In genomic region chr1:15700510-15700909, GRCh38 we compare ENCODE assay signal across 18 cellular contexts. TPM values are rescaled to one million over a fixed set of nuclear protein-coding genes. Genes with fewer than 3 reads are reported as not detected.
DNase-seq lines count a peak whose midpoint lies in the region; ATAC-seq and TF ChIP-seq lines count a peak whose summit lies in the region.
"Had no signal": no experiment of that assay in that cellular context is flagged by ENCODE, and none has a peak within 500 bp of the region (broad histone marks: within the 10 kb centered on the region; RNA-seq: fewer than 3 reads in every experiment).

No MANE protein-coding gene starts in this region.

- H4K8ac ChIP-seq in IMR-90 (ENCODE audit: low read depth in 2 of 2, low read length in 2 of 2) = no peak overlapping the region

- H3K9me1 ChIP-seq in IMR-90 (ENCODE audit: insufficient read depth, low read length) = peaks cover 14% of the 10 kb centered on the region

- H2BK20ac ChIP-seq in IMR-90 (ENCODE audit: low read depth, low read length) = no peak overlapping the region

- H3K27ac ChIP-seq in IMR-90 (ENCODE audit: insufficient read depth, low read length) (no peak overlapping the region), endodermal cell (ENCODE audit: low read depth, low read length) (no peak overlapping the region)
- no peak overlapping the region for H3K27ac ChIP-seq in naive thymus-derived CD4-positive, alpha-beta T cell (ENCODE audit: low read depth, low read length)
- H3K27ac ChIP-seq: epithelial cell of prostate, neutrophil, right lobe of liver had no signal

- no peak overlapping the region for H4K91ac ChIP-seq in IMR-90 (ENCODE audit: insufficient read depth, low read depth, low read length)

- H3K9me3 ChIP-seq in IMR-90 (ENCODE audit: control insufficient read depth, insufficient read depth, low read length) (no peaks in the 10 kb centered on the region), endodermal cell (ENCODE audit: control insufficient read depth, low read length) (no peaks in the 10 kb centered on the region)
- no peaks in the 10 kb centered on the region for H3K9me3 ChIP-seq in naive thymus-derived CD4-positive, alpha-beta T cell (ENCODE audit: control insufficient read depth in 2 of 3, low read length in 3 of 3)
- H3K9me3 ChIP-seq: neutrophil, right lobe of liver had no signal

- TF ChIP-seq CTCF in AG10803 (conservative IDR thresholded peaks at IDR 0.05; ENCODE audit: low read length) (no peak), IMR-90 (conservative IDR thresholded peaks at IDR 0.05; ENCODE audit: low read depth, low read length) (no peak), endodermal cell (conservative IDR thresholded peaks at IDR 0.05) (no peak)

- H3K14ac ChIP-seq in IMR-90 (replicated peaks; ENCODE audit: low read depth, low read length) = no peak overlapping the region

- WGBS in IMR-90 (ENCODE audit: extremely low coverage in 2 of 2, insufficient read length in 1 of 2), 2 experiments = no CpG with 5 or more reads among the region's 6 CpGs
- WGBS in endodermal cell (ENCODE audit: insufficient coverage in 1 of 2, insufficient read length in 1 of 2), 2 experiments = 98% methylated on average over 5 to 6 of the region's 6 CpGs

- no peak overlapping the region for H2BK5ac ChIP-seq in IMR-90 (ENCODE audit: low read depth, low read length, poor library complexity, severe bottlenecking)

- no peak overlapping the region for H2BK120ac ChIP-seq in IMR-90 (ENCODE audit: low read depth, low read length)

- peaks cover 34% of the 10 kb centered on the region for H4K20me1 ChIP-seq in IMR-90 (ENCODE audit: insufficient read depth, low read length)

- no peak overlapping the region for H2AK9ac ChIP-seq in IMR-90 (replicated peaks; ENCODE audit: low read depth, low read length, poor library complexity)

- H3K4me1 ChIP-seq in IMR-90 (ENCODE audit: control insufficient read depth, insufficient read depth, low read length) = peaks cover 15% of the 10 kb centered on the region; the same call in 1 of the 2 replicates
- H3K4me1 ChIP-seq in endodermal cell (ENCODE audit: control insufficient read depth, insufficient read depth, low read length) = no peaks in the 10 kb centered on the region
- H3K4me1 ChIP-seq in naive thymus-derived CD4-positive, alpha-beta T cell (ENCODE audit: control insufficient read depth in 2 of 2, insufficient read depth in 2 of 2, low read length in 2 of 2) = peaks cover 10 to 17% of the 10 kb centered on the region in 2 donors

- no peak overlapping the region for H3K23ac ChIP-seq in IMR-90 (ENCODE audit: low read depth, low read length)

- POLR2A ChIA-PET in IMR-90 (lab: Charles Lee; ENCODE audit: unreplicated experiment) = no interaction called here
- POLR2A ChIA-PET in naive thymus-derived CD4-positive, alpha-beta T cell (lab: Charles Lee) = interaction anchor here (1.4 kb wide), 1 partner anchor 9 kb away, joined by 3 read pairs; no protein-coding TSS in a partner anchor
- POLR2A ChIA-PET in activated CD8-positive, alpha-beta T cell treated with anti-CD3 and anti-CD28 coated beads, Interleukin-2, amount 10 ng/mL, durations not matched to agents 7 days and 5 days (lab: Charles Lee) = interaction anchor here (0.7 kb wide), 1 partner anchor 19 kb away, joined by 3 read pairs; no protein-coding TSS in a partner anchor

- H3K4me3 ChIP-seq in AG10803 (ENCODE audit: low read length) (no peak overlapping the region), IMR-90 (ENCODE audit: insufficient read depth, low read depth, low read length) (no peak overlapping the region), endodermal cell (ENCODE audit: low read length) (no peak overlapping the region)
- H3K4me3 ChIP-seq in naive thymus-derived CD4-positive, alpha-beta T cell (ENCODE audit: low read length) = no peak overlapping the region
- H3K4me3 ChIP-seq: right lobe of liver had no signal

- no peak overlapping the region for H3K4me3 Mint-ChIP-seq in endodermal cell
- no peak overlapping the region for H3K4me3 Mint-ChIP-seq in naive thymus-derived CD4-positive, alpha-beta T cell
- H3K4me3 Mint-ChIP-seq in activated CD8-positive, alpha-beta T cell treated with anti-CD3 and anti-CD28 coated beads, Interleukin-2, amount 10 ng/mL, durations not matched to agents 7 days and 5 days = no peak overlapping the region

- CTCF ChIA-PET in IMR-90 (lab: Yijun Ruan, JAX) = no interaction called here
- CTCF ChIA-PET in naive thymus-derived CD4-positive, alpha-beta T cell (lab: Charles Lee) = no interaction called here
- CTCF ChIA-PET in activated CD8-positive, alpha-beta T cell treated with anti-CD3 and anti-CD28 coated beads, Interleukin-2, amount 10 ng/mL, durations not matched to agents 7 days and 5 days (lab: Charles Lee) = no interaction called here

- no peaks in the 10 kb centered on the region for H3K9me3 Mint-ChIP-seq in endodermal cell
- H3K9me3 Mint-ChIP-seq in naive thymus-derived CD4-positive, alpha-beta T cell = no peaks in the 10 kb centered on the region
- H3K9me3 Mint-ChIP-seq in activated CD8-positive, alpha-beta T cell treated with anti-CD3 and anti-CD28 coated beads, Interleukin-2, amount 10 ng/mL, durations not matched to agents 7 days and 5 days (ENCODE audit: insufficient read depth) = no peaks in the 10 kb centered on the region
- H3K9me3 Mint-ChIP-seq: activated T-helper 2 cell treated with anti-CD3 and anti-CD28 coated beads, Interferon-gamma antibody, Interleukin-2, Interleukin-4, amounts not matched to agents 10 μg/mL and 5 μg/mL and 100 μg/mL, durations not matched to agents 14 hours and 24 hours and 36 hours had no signal

- peak overlapping the region; percentile 37 for H3K27ac Mint-ChIP-seq in endodermal cell
- peak overlapping the region in 6 of 9 donors; percentile 42 to 92 (median 80) for H3K27ac Mint-ChIP-seq in naive thymus-derived CD4-positive, alpha-beta T cell
- H3K27ac Mint-ChIP-seq in activated CD8-positive, alpha-beta T cell treated with anti-CD3 and anti-CD28 coated beads, Interleukin-2, amount 10 ng/mL, durations not matched to agents 7 days and 5 days = no peak overlapping the region
- H3K27ac Mint-ChIP-seq: activated T-helper 2 cell treated with anti-CD3 and anti-CD28 coated beads, Interferon-gamma antibody, Interleukin-2, Interleukin-4, amounts not matched to agents 10 μg/mL and 5 μg/mL and 100 μg/mL, durations not matched to agents 14 hours and 24 hours and 36 hours had no signal

- no peak overlapping the region for H2BK15ac ChIP-seq in IMR-90 (ENCODE audit: low read depth, low read length)

- H3K27me3 ChIP-seq in IMR-90 (ENCODE audit: control insufficient read depth, insufficient read depth, low read length) (no peaks in the 10 kb centered on the region), endodermal cell (ENCODE audit: control insufficient read depth, insufficient read depth, low read length, poor library complexity, severe bottlenecking) (no peaks in the 10 kb centered on the region)
- H3K27me3 ChIP-seq in naive thymus-derived CD4-positive, alpha-beta T cell (ENCODE audit: control insufficient read depth in 2 of 2, insufficient read depth in 2 of 2, low read length in 2 of 2) = no peaks in the 10 kb centered on the region
- H3K27me3 ChIP-seq: neutrophil, right lobe of liver had no signal

- no peak overlapping the region for H3K4ac ChIP-seq in IMR-90 (ENCODE audit: low read depth, low read length)

- H3K9ac ChIP-seq in IMR-90 (ENCODE audit: low read depth, low read length) (no peak overlapping the region), endodermal cell (ENCODE audit: extremely low read depth, low read length, poor library complexity, severe bottlenecking) (no peak overlapping the region)

- intact Hi-C loops in IMR-90 (cut with micrococcal nuclease) = loop anchor here (5.0 kb wide), 2 partner anchors 83 to 103 kb away; partner anchors contain the start of gene DDI2
- intact Hi-C loops in naive thymus-derived CD4-positive, alpha-beta T cell (cut with micrococcal nuclease) = no loop called here

- no peaks in the 10 kb centered on the region for H3K27me3 Mint-ChIP-seq in endodermal cell (ENCODE audit: insufficient read depth)
- no peaks in the 10 kb centered on the region for H3K27me3 Mint-ChIP-seq in naive thymus-derived CD4-positive, alpha-beta T cell
- H3K27me3 Mint-ChIP-seq in activated CD8-positive, alpha-beta T cell treated with anti-CD3 and anti-CD28 coated beads, Interleukin-2, amount 10 ng/mL, durations not matched to agents 7 days and 5 days (ENCODE audit: low read depth) = no peaks in the 10 kb centered on the region

- no peak overlapping the region for H3K18ac ChIP-seq in IMR-90 (ENCODE audit: low read depth, low read length)

- no peak for ATAC-seq in IMR-90 (ENCODE audit: low read depth)
- ATAC-seq in naive thymus-derived CD4-positive, alpha-beta T cell = no peak
- no peak for ATAC-seq in GM18867 (IDR thresholded peaks at IDR 0.05; ENCODE audit: unreplicated experiment)
- no peak for ATAC-seq in HG03354 (IDR thresholded peaks at IDR 0.05; ENCODE audit: poor library complexity, severe bottlenecking, unreplicated experiment)
- no peak for ATAC-seq in activated CD8-positive, alpha-beta T cell treated with anti-CD3 and anti-CD28 coated beads, Interleukin-2, amount 10 ng/mL, durations not matched to agents 7 days and 5 days
- ATAC-seq: right lobe of liver had no signal

- peak; percentile 36 for DNase-seq in AG10803 (ENCODE audit: low read depth)
- DNase-seq in IMR-90 = peak; percentile 34
- no peak for DNase-seq in endodermal cell
- no peak for DNase-seq in naive thymus-derived CD4-positive, alpha-beta T cell
- DNase-seq in T-helper 9 cell = no peak
- no peak for DNase-seq in activated CD8-positive, alpha-beta T cell treated with anti-CD3 and anti-CD28 coated beads, Interleukin-2, amount 10 ng/mL, durations not matched to agents 7 days and 5 days
- DNase-seq: anterior cingulate cortex; GF-D8; mammary epithelial cell; NK-92 treated with Interleukin-12 subunit alpha and Interleukin-12 subunit beta, amount 100 ng/mL, for 24 hours; right lobe of liver; T-helper 1 cell had no signal

- H3K56ac ChIP-seq in IMR-90 (ENCODE audit: extremely low read depth, insufficient read depth, low read length) = no peak overlapping the region

- no peak for TF ChIP-seq RAD21 in IMR-90 (IDR thresholded peaks at IDR 0.05; ENCODE audit: low read length)

- peaks cover 35% of the 10 kb centered on the region for H3K36me3 Mint-ChIP-seq in endodermal cell (ENCODE audit: low read depth)
- peaks cover 0 to 14% (median 0%) of the 10 kb centered on the region in 5 donors for H3K36me3 Mint-ChIP-seq in naive thymus-derived CD4-positive, alpha-beta T cell
- peaks cover 23% of the 10 kb centered on the region for H3K36me3 Mint-ChIP-seq in activated CD8-positive, alpha-beta T cell treated with anti-CD3 and anti-CD28 coated beads, Interleukin-2, amount 10 ng/mL, durations not matched to agents 7 days and 5 days (ENCODE audit: low read depth)

- dilution Hi-C loops in IMR-90 (cut with HindIII; ENCODE audit: low sequenced_read_pairs, unreplicated experiment) = no loop called here

- in situ Hi-C loops in IMR-90 (cut with MboI; ENCODE audit: low sequenced_read_pairs) = no loop called here

- H2AFZ ChIP-seq in IMR-90 (replicated peaks; ENCODE audit: low read length, poor library complexity) = no peak overlapping the region

- no peak overlapping the region for H2AK5ac ChIP-seq in IMR-90 (ENCODE audit: low read depth, low read length)

- no peak for TF ChIP-seq POLR2A in IMR-90 (IDR thresholded peaks at IDR 0.05; ENCODE audit: low read depth, low read length)

- no peak overlapping the region for H4K5ac ChIP-seq in IMR-90 (ENCODE audit: low read depth, low read length)

- no peaks in the 10 kb centered on the region for H3K4me1 Mint-ChIP-seq in endodermal cell
- peaks cover 27 to 69% (median 43%) of the 10 kb centered on the region in 7 donors for H3K4me1 Mint-ChIP-seq in naive thymus-derived CD4-positive, alpha-beta T cell
- H3K4me1 Mint-ChIP-seq in activated CD8-positive, alpha-beta T cell treated with anti-CD3 and anti-CD28 coated beads, Interleukin-2, amount 10 ng/mL, durations not matched to agents 7 days and 5 days (ENCODE audit: low read depth) = peaks cover 28% of the 10 kb centered on the region

- H3K79me1 ChIP-seq in IMR-90 (ENCODE audit: low read depth in 1 of 2, low read length in 2 of 2) = peaks cover 43 to 75% of the 10 kb centered on the region in 2 experiments

- no peak overlapping the region for H3K4me2 ChIP-seq in IMR-90 (ENCODE audit: low read depth, low read length)

- H3K36me3 ChIP-seq in IMR-90 (ENCODE audit: control insufficient read depth, insufficient read depth, low read length) (peaks cover 1% of the 10 kb centered on the region; the same call in 1 of the 2 replicates), endodermal cell (ENCODE audit: control insufficient read depth, insufficient read depth, low read length) (peaks cover 7% of the 10 kb centered on the region)
- H3K36me3 ChIP-seq in naive thymus-derived CD4-positive, alpha-beta T cell (ENCODE audit: control insufficient read depth in 2 of 3, insufficient read depth in 3 of 3, low read length in 3 of 3) = peaks cover 0 to 3% (median 0%) of the 10 kb centered on the region in 3 experiments
- H3K36me3 ChIP-seq: right lobe of liver had no signal

- BruUV-seq in IMR-90 (replicated peaks; lab: Mats Ljungman, UMichigan) = no TSS peak

RNA-seq across cellular contexts. Expression of gene PLEKHM2, which starts 16.4 kb away (rescaled TPM):
- 23.1 and 24.7 TPM in 2 replicates for total RNA-seq in IMR-90 (2012; rRNA removed)
- polyA plus RNA-seq in IMR-90 (2012; rRNA removed) = 48.0 and 51.2 TPM in 2 replicates
- 36.8 and 54.1 TPM in 2 replicates for polyA plus RNA-seq in IMR-90 (2012; cell fraction: cytosol; rRNA removed)
- 90.9 and 180 TPM in 2 replicates for polyA plus RNA-seq in IMR-90 (2012; cell fraction: nucleus; rRNA removed; ENCODE audit: low replicate concordance)
- total RNA-seq in endodermal cell = 10 to 100 TPM; 46.9 to 50.4 TPM
- polyA plus RNA-seq in endodermal cell (2013, experiment 1 of 2) = 41.0 TPM
- polyA plus RNA-seq in endodermal cell (2013, experiment 2 of 2) = 37.9 TPM
- total RNA-seq in naive thymus-derived CD4-positive, alpha-beta T cell = 10 to 100 TPM; 53.6 to 78.6 (median 68.1) TPM
- 10 to 100 TPM in 1 of 2 donors, 1 to 10 TPM in 1; 4.3 to 10.0 TPM for polyA plus RNA-seq in naive thymus-derived CD4-positive, alpha-beta T cell
- 10 to 100 TPM; 51.0 to 52.6 TPM for total RNA-seq in activated CD8-positive, alpha-beta T cell treated with anti-CD3 and anti-CD28 coated beads, Interleukin-2, amount 10 ng/mL, durations not matched to agents 7 days and 5 days

RNA-seq across cellular contexts. Expression of gene SLC25A34, which starts 35.5 kb away (rescaled TPM):
- total RNA-seq in IMR-90 (2012; rRNA removed) = under 0.01 TPM in 1 of 2 replicates, not detected in the other
- polyA plus RNA-seq in IMR-90 (2012; rRNA removed) = 0.72 and 1.1 TPM in 2 replicates
- 0.08 and 0.45 TPM in 2 replicates for polyA plus RNA-seq in IMR-90 (2012; cell fraction: cytosol; rRNA removed)
- polyA plus RNA-seq in IMR-90 (2012; cell fraction: nucleus; rRNA removed; ENCODE audit: low replicate concordance) = 5.3 and 9.5 TPM in 2 replicates
- 1 to 10 TPM; 1.8 to 3.5 TPM for total RNA-seq in endodermal cell
- 1.4 TPM for polyA plus RNA-seq in endodermal cell (2013, experiment 1 of 2)
- 0.95 TPM for polyA plus RNA-seq in endodermal cell (2013, experiment 2 of 2)
- 1 to 10 TPM; 1.5 to 4.6 (median 2.1) TPM for total RNA-seq in naive thymus-derived CD4-positive, alpha-beta T cell
- under 1 TPM in 1 of 2 donors, not detected in 1; 0.08 TPM for polyA plus RNA-seq in naive thymus-derived CD4-positive, alpha-beta T cell
- total RNA-seq in activated CD8-positive, alpha-beta T cell treated with anti-CD3 and anti-CD28 coated beads, Interleukin-2, amount 10 ng/mL, durations not matched to agents 7 days and 5 days = 1 to 10 TPM; 1.6 TPM

RNA-seq across cellular contexts. Expression of gene TMEM82, which starts 41.8 kb away (rescaled TPM):
- total RNA-seq in IMR-90 (2012; rRNA removed) = not detected in 2 replicates
- not detected in 2 replicates for polyA plus RNA-seq in IMR-90 (2012; rRNA removed)
- not detected in 2 replicates for polyA plus RNA-seq in IMR-90 (2012; cell fraction: cytosol; rRNA removed)
- not detected in 2 replicates for polyA plus RNA-seq in IMR-90 (2012; cell fraction: nucleus; rRNA removed; ENCODE audit: low replicate concordance)
- total RNA-seq in endodermal cell = 1 to 10 TPM in 1 of 2 donors, under 1 TPM in 1; 0.46 to 3.2 TPM
- 0.36 TPM for polyA plus RNA-seq in endodermal cell (2013, experiment 1 of 2)
- polyA plus RNA-seq in endodermal cell (2013, experiment 2 of 2) = not detected
- not detected for total RNA-seq in naive thymus-derived CD4-positive, alpha-beta T cell
- not detected for polyA plus RNA-seq in naive thymus-derived CD4-positive, alpha-beta T cell
- total RNA-seq in activated CD8-positive, alpha-beta T cell treated with anti-CD3 and anti-CD28 coated beads, Interleukin-2, amount 10 ng/mL, durations not matched to agents 7 days and 5 days = not detected
- total RNA-seq: activated T-helper 2 cell treated with anti-CD3 and anti-CD28 coated beads, Interferon-gamma antibody, Interleukin-2, Interleukin-4, amounts not matched to agents 10 μg/mL and 5 μg/mL and 100 μg/mL, durations not matched to agents 14 hours and 24 hours and 36 hours; mammary epithelial cell; MCF 10A had no signal
- polyA plus RNA-seq: mammary epithelial cell had no signal

RNA-seq across cellular contexts. Expression of gene FBLIM1, which starts 58.1 kb away (rescaled TPM):
- total RNA-seq in IMR-90 (2012; rRNA removed) (43.6 and 52.2 TPM in 2 replicates), endodermal cell (10 to 100 TPM; 58.4 to 60.6 TPM)
- 140 and 159 TPM in 2 replicates for polyA plus RNA-seq in IMR-90 (2012; rRNA removed)
- polyA plus RNA-seq in IMR-90 (2012; cell fraction: cytosol; rRNA removed) = 157 and 164 TPM in 2 replicates
- polyA plus RNA-seq in IMR-90 (2012; cell fraction: nucleus; rRNA removed; ENCODE audit: low replicate concordance) = 95.1 and 141 TPM in 2 replicates
- 26.4 TPM for polyA plus RNA-seq in endodermal cell (2013, experiment 1 of 2)
- polyA plus RNA-seq in endodermal cell (2013, experiment 2 of 2) = 23.9 TPM
- total RNA-seq in naive thymus-derived CD4-positive, alpha-beta T cell = under 1 TPM in 2 of 5 experiments, not detected in 3; 0.27 to 0.54 TPM
- under 1 TPM in 1 of 2 donors, not detected in 1; 0.41 TPM for polyA plus RNA-seq in naive thymus-derived CD4-positive, alpha-beta T cell
- total RNA-seq in activated CD8-positive, alpha-beta T cell treated with anti-CD3 and anti-CD28 coated beads, Interleukin-2, amount 10 ng/mL, durations not matched to agents 7 days and 5 days = not detected
- total RNA-seq: activated T-helper 2 cell treated with anti-CD3 and anti-CD28 coated beads, Interferon-gamma antibody, Interleukin-2, Interleukin-4, amounts not matched to agents 10 μg/mL and 5 μg/mL and 100 μg/mL, durations not matched to agents 14 hours and 24 hours and 36 hours had no signal

Comparison
In these comparisons a context has a peak if more than half of its experiments do, and no peak if none do; other contexts are left out.
1. DNase-seq: peak in AG10803 (single experiment) and IMR-90 (single experiment); none in endodermal cell (single experiment), naive thymus-derived CD4-positive, alpha-beta T cell (0 of 9), T-helper 9 cell (single experiment) and activated CD8-positive, alpha-beta T cell treated with anti-CD3 and anti-CD28 coated beads, Interleukin-2, amount 10 ng/mL, durations not matched to agents 7 days and 5 days (single experiment).